ENCODE assay signal across 8 cellular contexts in genomic region chr1:46301406-46302090, GRCh38. TPM values are rescaled to one million over a fixed set of nuclear protein-coding genes. Genes with fewer than 3 reads are reported as not detected.
DNase-seq lines count a peak whose midpoint lies in the region; ATAC-seq and TF ChIP-seq lines count a peak whose summit lies in the region.

No MANE protein-coding gene starts in this region.

- ATAC-seq in HG02610 (IDR thresholded peaks at IDR 0.05; ENCODE audit: unreplicated experiment) (peak; percentile 2), GM18502 (IDR thresholded peaks at IDR 0.05; ENCODE audit: poor library complexity, unreplicated experiment) (no peak)

- peak overlapping the region; percentile 71 for H3K4me3 ChIP-seq in epithelial cell of proximal tubule (ENCODE audit: low read depth, low read length)
- H3K4me3 ChIP-seq in mucosa of stomach (ENCODE audit: low read length), result peak overlapping the region; percentile 44
- H3K4me3 ChIP-seq in tibial artery, result peak overlapping the region; percentile 77 to 87

- H3K36me3 ChIP-seq in mucosa of stomach (ENCODE audit: control insufficient read depth, insufficient read depth, low read length) (peaks cover 4% of the 10 kb centered on the region), tibial artery (peaks cover 10 to 16% (median 16%) of the 10 kb centered on the region in 3 donors)

- H3K9me3 ChIP-seq in mucosa of stomach (ENCODE audit: control insufficient read depth, low read length) (no peaks in the 10 kb centered on the region), tibial artery (no peaks in the 10 kb centered on the region)

- DNase-seq in CMK (ENCODE audit: low read depth) (peak; percentile 51), T1000 (lab: John Stamatoyannopoulos, UW) (peak; percentile 24), epithelial cell of proximal tubule (ENCODE audit: low read depth) (no peak), tibial artery (peak in 1 of 2 donors; percentile 42), NCI-H510A (lab: John Stamatoyannopoulos, UW) (no peak)

- H3K27me3 ChIP-seq in mucosa of stomach (ENCODE audit: control insufficient read depth, insufficient read depth, low read length) (no peaks in the 10 kb centered on the region), tibial artery (no peaks in the 10 kb centered on the region)

- H3K9ac ChIP-seq in mucosa of stomach (ENCODE audit: low read length), result peak overlapping the region; percentile 99

- TF ChIP-seq CTCF in epithelial cell of proximal tubule (conservative IDR thresholded peaks at IDR 0.05; ENCODE audit: low read depth, low read length) (no peak), tibial artery (IDR thresholded peaks at IDR 0.05) (no peak)

- intact Hi-C loops in tibial artery (cut with DNase I; ENCODE audit: low total_unique reads), result loop anchor here (5.0 kb wide), 1 partner anchor 54 kb away; the partner anchor contains the start of gene RAD54L

- H3K27ac ChIP-seq in tibial artery, result peak overlapping the region; percentile 95 to 97

- H3K4me1 ChIP-seq in mucosa of stomach (ENCODE audit: control insufficient read depth, insufficient read depth, low read length) (peaks cover 12% of the 10 kb centered on the region), tibial artery (peaks cover 0 to 58% (median 45%) of the 10 kb centered on the region in 4 donors)

RNA-seq across cellular contexts. Expression of gene LRRC41, which starts 1.9 kb away (rescaled TPM):
- total RNA-seq in epithelial cell of proximal tubule, result 104 and 105 TPM in 2 replicates

RNA-seq across cellular contexts. Expression of gene UQCRH, which starts 1.9 kb away (rescaled TPM):
- 545 and 884 TPM in 2 replicates for total RNA-seq in epithelial cell of proximal tubule

RNA-seq across cellular contexts. Expression of gene NSUN4, which starts 39.1 kb away (rescaled TPM):
- 16.2 and 17.2 TPM in 2 replicates for total RNA-seq in epithelial cell of proximal tubule

RNA-seq across cellular contexts. Expression of gene RAD54L, which starts 54.0 kb away (rescaled TPM):
- total RNA-seq in epithelial cell of proximal tubule, result 23.6 and 30.6 TPM in 2 replicates

Comparison
In these comparisons a context has a peak if more than half of its experiments do, and no peak if none do; other contexts are left out.
1. DNase-seq: peak in CMK (single experiment) and T1000 (single experiment); none in epithelial cell of proximal tubule (single experiment) and NCI-H510A (single experiment).
2. Peak in every context shown above with its lines, with median percentiles within 50 percentile points of each other: H3K4me3 ChIP-seq.